Comparison of ENCODE assay signal across 1 cellular context in genomic region chr2:233447506-233448219, GRCh38.
TF ChIP-seq lines count a peak whose summit lies in the region.

No MANE protein-coding gene starts in this region.

TF ChIP-seq in A549, 52 proteins besides CTCF, POLR2A, EP300 and RAD21 (continued from another document):
- TF ChIP-seq USF2 (IDR thresholded peaks at IDR 0.05) (no peak), TP53 (CRISPR knock-in tag; IDR thresholded peaks at IDR 0.05) (no peak), MAZ (IDR thresholded peaks at IDR 0.05; ENCODE audit: borderline replicate concordance, low read depth, low read length) (no peak), HES2 (IDR thresholded peaks at IDR 0.05) (no peak)
